Comparison of ENCODE assay signal across 8 cellular contexts in the genomic region with DNA sequence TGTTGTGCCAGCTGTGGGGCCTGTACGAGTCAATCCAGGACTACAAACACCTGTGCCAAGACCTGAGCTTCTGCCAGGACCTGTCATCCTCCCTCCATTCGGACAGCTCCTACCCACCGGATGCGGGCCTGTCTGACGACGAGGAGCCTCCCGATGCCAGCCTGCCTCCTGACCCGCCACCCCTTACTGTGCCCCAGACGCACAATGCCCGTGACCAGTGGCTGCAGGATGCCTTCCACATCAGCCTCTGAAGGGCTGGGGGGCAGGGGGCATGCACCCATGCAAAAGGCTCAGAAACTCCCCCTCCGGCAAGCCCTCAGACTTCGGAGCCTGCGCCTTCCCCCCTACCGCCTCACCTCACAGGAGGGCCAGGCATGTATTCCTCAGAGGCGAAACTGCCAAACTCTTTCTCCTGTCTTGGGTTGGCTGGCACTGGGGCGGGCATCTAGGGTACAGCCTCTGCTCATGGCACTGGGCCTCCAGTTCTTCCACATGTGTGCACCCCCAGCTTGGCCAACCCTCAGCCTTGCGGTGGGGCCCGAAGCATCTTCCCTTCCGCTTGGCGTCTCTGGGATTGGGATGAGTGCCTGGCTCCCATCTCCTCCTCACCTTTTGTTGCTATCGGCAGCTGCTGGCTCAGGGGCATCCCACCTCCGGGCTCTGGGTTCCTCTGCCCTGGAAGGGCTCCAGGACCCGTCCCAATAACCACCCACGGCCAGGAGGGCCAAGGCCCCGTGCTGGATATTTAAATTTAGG. TPM values are rescaled to one million over a fixed set of nuclear protein-coding genes. Genes with fewer than 3 reads are reported as not detected.
A peak's percentile ranks its signal among the peaks of the same experiment; 100 is the strongest.
DNase-seq lines count a peak whose midpoint lies in the region; ATAC-seq, FAIRE-seq and TF ChIP-seq lines count a peak whose summit lies in the region.

No MANE protein-coding gene starts in this region.

- no peaks in the 10 kb centered on the region for H3K9me2 ChIP-seq in Loucy (replicated peaks; ENCODE audit: low read depth, low read length)

- H3K27me3 ChIP-seq in BE2C, result no peaks in the 10 kb centered on the region
- no peaks in the 10 kb centered on the region for H3K27me3 ChIP-seq in Loucy (ENCODE audit: insufficient read depth, low read length, poor library complexity, severe bottlenecking)

- ATAC-seq in HG03039 (IDR thresholded peaks at IDR 0.05; ENCODE audit: unreplicated experiment), result no peak

- H3F3A ChIP-seq in Loucy (ENCODE audit: low read depth), result peaks cover 16% of the 10 kb centered on the region

- no peak for FAIRE-seq in H54 (lab: Jason Lieb, UNC)

- H3K4me1 Mint-ChIP-seq in dendritic cell treated with granulocyte-macrophage colony-stimulating factor and Interleukin-4, amounts not matched to agents 40 ng/mL and 50 ng/mL, for 4 days (ENCODE audit: low read depth), result peaks cover 67% of the 10 kb centered on the region
- peaks cover 68% of the 10 kb centered on the region for H3K4me1 Mint-ChIP-seq in nephron

- peaks cover 86% of the 10 kb centered on the region for H3K36me3 Mint-ChIP-seq in dendritic cell treated with granulocyte-macrophage colony-stimulating factor and Interleukin-4, amounts not matched to agents 40 ng/mL and 50 ng/mL, for 4 days (ENCODE audit: low read depth)
- H3K36me3 Mint-ChIP-seq in nephron (ENCODE audit: low read depth), result no peaks in the 10 kb centered on the region

- peak overlapping the region; percentile 90 for H3K27ac Mint-ChIP-seq in dendritic cell treated with granulocyte-macrophage colony-stimulating factor and Interleukin-4, amounts not matched to agents 40 ng/mL and 50 ng/mL, for 4 days
- H3K27ac Mint-ChIP-seq in nephron, result peak overlapping the region; percentile 27 to 65 (median 59)

- H3K9me3 Mint-ChIP-seq in dendritic cell treated with granulocyte-macrophage colony-stimulating factor and Interleukin-4, amounts not matched to agents 40 ng/mL and 50 ng/mL, for 4 days, result no peaks in the 10 kb centered on the region
- no peaks in the 10 kb centered on the region for H3K9me3 Mint-ChIP-seq in nephron

- H2AFZ ChIP-seq in Loucy (ENCODE audit: low read length), result no peak overlapping the region

- TF ChIP-seq POLR2A in H54 (IDR thresholded peaks at IDR 0.05; ENCODE audit: low read depth, low read length), result no peak

- peaks cover 30% of the 10 kb centered on the region for H4K20me1 ChIP-seq in Loucy (ENCODE audit: insufficient read depth, low read length, poor library complexity, severe bottlenecking)

- H3K4me1 ChIP-seq in BE2C (no peaks in the 10 kb centered on the region), Loucy (ENCODE audit: insufficient read depth, low read length, poor library complexity, severe bottlenecking) (peaks cover 64% of the 10 kb centered on the region)

- H3K9me3 ChIP-seq in BE2C, result no peaks in the 10 kb centered on the region
- no peaks in the 10 kb centered on the region for H3K9me3 ChIP-seq in Loucy (ENCODE audit: insufficient read depth, low read depth, low read length)

- H3K4me3 ChIP-seq in BE2C (ENCODE audit: low read depth, low read length), result peak overlapping the region; percentile 50; the same call in 1 of the 2 replicates
- peak overlapping the region; percentile 90 for H3K4me3 ChIP-seq in Loucy (ENCODE audit: low read length, poor library complexity, severe bottlenecking)

- H3K79me2 ChIP-seq in Loucy (ENCODE audit: insufficient read depth, low read length), result peaks cover 59% of the 10 kb centered on the region

- intact Hi-C loops in dendritic cell treated with granulocyte-macrophage colony-stimulating factor and Interleukin-4, amounts not matched to agents 40 ng/mL and 50 ng/mL, for 4 days (cut with micrococcal nuclease), result loop anchor here (1.0 kb wide), 2 partner anchors 15 to 42 kb away; a partner anchor contains a TSS

- peak overlapping the region; percentile 90 for H3K4me2 ChIP-seq in Loucy (ENCODE audit: low read depth, low read length, poor library complexity, severe bottlenecking)

- H3K9ac ChIP-seq in Loucy (ENCODE audit: low read depth, low read length, poor library complexity, severe bottlenecking), result peak overlapping the region; percentile 73

- H3K36me3 ChIP-seq in BE2C (peaks cover 4% of the 10 kb centered on the region; the same call in 1 of the 2 replicates), Loucy (ENCODE audit: insufficient read depth, low read length) (no peaks in the 10 kb centered on the region)

- no peaks in the 10 kb centered on the region for H3K27me3 Mint-ChIP-seq in dendritic cell treated with granulocyte-macrophage colony-stimulating factor and Interleukin-4, amounts not matched to agents 40 ng/mL and 50 ng/mL, for 4 days
- H3K27me3 Mint-ChIP-seq in nephron (ENCODE audit: low read depth), result peaks cover 3% of the 10 kb centered on the region

- DNase-seq in BE2C (no peak), activated gamma-delta T cell treated with Interleukin-2 at 50 U/mL for 16 hours (no peak), H54 (ENCODE audit: insufficient read length, low spot score) (no peak)
- no peak for DNase-seq in stimulated activated CD4-positive, alpha-beta T cell treated with anti-CD3 and anti-CD28 coated beads, Interleukin-2, amount 100 ng/mL, for 24 hours

- peak overlapping the region; percentile 86 for H3K4me3 Mint-ChIP-seq in dendritic cell treated with granulocyte-macrophage colony-stimulating factor and Interleukin-4, amounts not matched to agents 40 ng/mL and 50 ng/mL, for 4 days
- H3K4me3 Mint-ChIP-seq in nephron, result peak overlapping the region; percentile 89 to 90 (median 90)

- no peak for TF ChIP-seq CTCF in BE2C (IDR thresholded peaks at IDR 0.05; ENCODE audit: low read depth, low read length)
- TF ChIP-seq CTCF in Loucy (conservative IDR thresholded peaks at IDR 0.05; ENCODE audit: low read length), result no peak
- TF ChIP-seq CTCF in nephron (IDR thresholded peaks at IDR 0.05; ENCODE audit: unreplicated experiment in 3 of 3), result no peak

RNA-seq across cellular contexts. Expression of a gene that starts 1.2 kb away (rescaled TPM):
- 68.0 TPM for polyA plus RNA-seq in BE2C (2012; ENCODE audit: insufficient read depth, insufficient read length, low read depth)

RNA-seq across cellular contexts. Expression of a gene that starts 2.3 kb away (rescaled TPM):
- polyA plus RNA-seq in BE2C (2012; ENCODE audit: insufficient read depth, insufficient read length, low read depth), result 3.9 TPM

RNA-seq across cellular contexts. Expression of a gene that starts 3.3 kb away (rescaled TPM):
- 321 TPM for polyA plus RNA-seq in BE2C (2012; ENCODE audit: insufficient read depth, insufficient read length, low read depth)

RNA-seq across cellular contexts. Expression of a gene that starts 15.4 kb away (rescaled TPM):
- polyA plus RNA-seq in BE2C (2012; ENCODE audit: insufficient read depth, insufficient read length, low read depth), result 99.8 TPM

RNA-seq across cellular contexts. Expression of a gene that starts 22.0 kb away (rescaled TPM):
- polyA plus RNA-seq in BE2C (2012; ENCODE audit: insufficient read depth, insufficient read length, low read depth), result 2.2 TPM
